ENCODE assay signal across 19 cellular contexts in the genomic region with DNA sequence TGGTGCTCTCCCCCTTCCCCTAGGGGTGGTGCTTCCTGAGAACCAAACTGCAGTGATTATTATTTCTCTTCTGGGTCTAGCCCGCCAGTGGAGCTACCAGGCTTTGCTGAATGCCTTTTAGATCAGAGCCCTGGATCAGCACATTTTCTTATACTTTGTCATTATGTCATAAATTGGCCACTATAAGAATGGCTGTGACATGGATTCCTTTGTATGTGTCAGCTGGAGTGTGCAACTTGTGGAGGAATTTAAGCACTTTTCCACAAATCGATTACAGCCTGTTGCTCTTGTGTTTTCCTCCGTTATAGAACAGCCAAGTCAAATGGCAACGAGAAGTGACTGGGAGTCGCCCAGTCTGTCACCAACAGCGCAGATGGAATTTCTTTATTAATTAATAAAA.
DNase-seq lines count a peak whose midpoint lies in the region; ATAC-seq, FAIRE-seq and TF ChIP-seq lines count a peak whose summit lies in the region.
"Had no signal": no experiment of that assay in that cellular context is flagged by ENCODE, and none has a peak within 500 bp of the region (broad histone marks: within the 10 kb centered on the region; RNA-seq: fewer than 3 reads in every experiment).

No MANE protein-coding gene starts in this region.

- in situ Hi-C loops in GM23248 (cut with MboI): no loop called here

- H3K9ac ChIP-seq in GM23248 (no peak overlapping the region), astrocyte (ENCODE audit: low read length) (no peak overlapping the region), trophoblast cell (ENCODE audit: low read length) (no peak overlapping the region)
- H3K9ac ChIP-seq: KMS-11 had no signal

- H3K27ac Mint-ChIP-seq in astrocyte (ENCODE audit: unreplicated experiment): no peak overlapping the region
- H3K27ac Mint-ChIP-seq: CD14-positive monocyte; CD8-positive, alpha-beta T cell had no signal

- H2AFZ ChIP-seq in GM23248 (peak overlapping the region; percentile 18; the same call in 1 of the 2 replicates), astrocyte (ENCODE audit: low read depth, low read length) (no peak overlapping the region), trophoblast cell (ENCODE audit: insufficient read depth, low read length, poor library complexity) (no peak overlapping the region)

- H3K4me1 Mint-ChIP-seq in astrocyte (ENCODE audit: low read depth, unreplicated experiment): peaks cover 11% of the 10 kb centered on the region
- H3K4me1 Mint-ChIP-seq: CD14-positive monocyte had no signal

- no peak overlapping the region for H2BK120ac ChIP-seq in trophoblast cell (ENCODE audit: insufficient read depth, low read length, poor library complexity)

- H3K18ac ChIP-seq in trophoblast cell (ENCODE audit: low read length): no peak overlapping the region

- H4K91ac ChIP-seq in trophoblast cell (ENCODE audit: low read depth, low read length): no peak overlapping the region

- no peak overlapping the region for H2BK12ac ChIP-seq in trophoblast cell (ENCODE audit: low read length)

- H3K14ac ChIP-seq in trophoblast cell (ENCODE audit: low read length): no peak overlapping the region

- H3K36me3 Mint-ChIP-seq in astrocyte (ENCODE audit: low read depth, unreplicated experiment): no peaks in the 10 kb centered on the region
- H3K36me3 Mint-ChIP-seq: CD14-positive monocyte; CD8-positive, alpha-beta T cell had no signal

- H3K79me1 ChIP-seq in trophoblast cell (ENCODE audit: low read length): no peaks in the 10 kb centered on the region

- TF ChIP-seq CTCF in astrocyte (IDR thresholded peaks at IDR 0.05; ENCODE audit: insufficient read depth, low read depth, low read length): no peak

- H3K79me2 ChIP-seq in GM23248 (ENCODE audit: insufficient read depth) (no peaks in the 10 kb centered on the region), astrocyte (ENCODE audit: insufficient read depth, low read length) (no peaks in the 10 kb centered on the region), trophoblast cell (ENCODE audit: control insufficient read depth, insufficient read depth, low read length, poor library complexity) (no peaks in the 10 kb centered on the region)

- peak overlapping the region; percentile 56 for H3K4me2 ChIP-seq in GM23248 (ENCODE audit: unreplicated experiment)
- no peak overlapping the region for H3K4me2 ChIP-seq in astrocyte (ENCODE audit: low read length)
- no peak overlapping the region for H3K4me2 ChIP-seq in trophoblast cell (ENCODE audit: low read length)
- H3K4me2 ChIP-seq: KMS-11 had no signal

- H3K4me1 ChIP-seq in GM23248 (ENCODE audit: insufficient read depth): peaks cover 7% of the 10 kb centered on the region; the same call in 1 of the 2 replicates
- no peaks in the 10 kb centered on the region for H3K4me1 ChIP-seq in astrocyte (ENCODE audit: insufficient read depth, low read length)
- H3K4me1 ChIP-seq in trophoblast cell (ENCODE audit: control insufficient read depth in 1 of 2, insufficient read depth in 2 of 2, low read length in 2 of 2): no peaks in the 10 kb centered on the region

- no peak overlapping the region for H3K4ac ChIP-seq in trophoblast cell (ENCODE audit: low read depth, low read length)

- H2AK5ac ChIP-seq in trophoblast cell (ENCODE audit: low read length): no peak overlapping the region

- DNase-seq in AG20443 (ENCODE audit: low spot score): peak; percentile 32
- DNase-seq in GM23248: peak; percentile 33
- no peak for DNase-seq in astrocyte (ENCODE audit: low read depth)
- peak; percentile 10 to 79 for DNase-seq in trophoblast cell
- no peak for DNase-seq in NCI-H2081 treated with DMSO at 0.1 percent for 48 hours (lab: John Stamatoyannopoulos, UW)
- DNase-seq: ACHN; CD8-positive, alpha-beta T cell; COR-L47; DMS153; DMS79 treated with DMSO at 0.1 percent for 48 hours; H7 had no signal

- H3K4me3 ChIP-seq in GM23248: no peak overlapping the region
- no peak overlapping the region for H3K4me3 ChIP-seq in astrocyte (ENCODE audit: insufficient read depth, low read depth, low read length)
- H3K4me3 ChIP-seq in trophoblast cell (ENCODE audit: low read depth, low read length): no peak overlapping the region
- H3K4me3 ChIP-seq: GM12878 had no signal

- H3K27me3 ChIP-seq in GM23248 (replicated peaks; ENCODE audit: insufficient read depth) (no peaks in the 10 kb centered on the region), astrocyte (ENCODE audit: insufficient read depth, low read length) (no peaks in the 10 kb centered on the region), trophoblast cell (ENCODE audit: insufficient read depth, low read length) (no peaks in the 10 kb centered on the region)

- peak; percentile 26 for FAIRE-seq in astrocyte (lab: Jason Lieb, UNC)
- FAIRE-seq: GM12878, GM18507, HepG2 had no signal

- no peak overlapping the region for H4K12ac ChIP-seq in trophoblast cell (ENCODE audit: low read depth, low read length)

- no peaks in the 10 kb centered on the region for H4K20me1 ChIP-seq in GM23248 (ENCODE audit: insufficient read depth)
- H4K20me1 ChIP-seq in astrocyte (ENCODE audit: insufficient read depth, low read length): no peaks in the 10 kb centered on the region

- no peak overlapping the region for H4K8ac ChIP-seq in trophoblast cell (ENCODE audit: low read depth, low read length)

- WGBS in GM23248 (ENCODE audit: low coverage in 1 of 2, low lambda C conversion rate in 2 of 2, missing lambda C conversion rate in 2 of 2), 2 experiments: 20% methylated on average over 6 of the region's 6 CpGs
- no CpG with 5 or more reads among the region's 6 CpGs for WGBS in trophoblast cell (ENCODE audit: extremely low coverage, insufficient coverage, insufficient read length)

- H3K27me3 Mint-ChIP-seq in astrocyte (ENCODE audit: low read depth, unreplicated experiment): no peaks in the 10 kb centered on the region

- H3K27ac ChIP-seq in GM23248 (no peak overlapping the region), astrocyte (ENCODE audit: low read depth, low read length) (no peak overlapping the region), trophoblast cell (ENCODE audit: low read depth, low read length) (no peak overlapping the region)
- H3K27ac ChIP-seq: KMS-11 had no signal

- H3K9me2 ChIP-seq in GM23248 (ENCODE audit: insufficient read depth): no peaks in the 10 kb centered on the region

- no peak overlapping the region for H3K23ac ChIP-seq in trophoblast cell (ENCODE audit: low read length)

- H3K4me3 Mint-ChIP-seq in astrocyte (ENCODE audit: unreplicated experiment): no peak overlapping the region
- H3K4me3 Mint-ChIP-seq: CD14-positive monocyte; CD8-positive, alpha-beta T cell had no signal

- H3K9me3 ChIP-seq in GM23248 (ENCODE audit: low read depth): no peaks in the 10 kb centered on the region
- H3K9me3 ChIP-seq in astrocyte (ENCODE audit: insufficient read depth, low read depth, low read length): no peaks in the 10 kb centered on the region
- no peaks in the 10 kb centered on the region for H3K9me3 ChIP-seq in trophoblast cell (ENCODE audit: insufficient read depth, low read depth, low read length)

- peaks cover 10% of the 10 kb centered on the region for H3K9me3 Mint-ChIP-seq in astrocyte (ENCODE audit: unreplicated experiment)

- ATAC-seq in GM21381 (IDR thresholded peaks at IDR 0.05; ENCODE audit: unreplicated experiment) (no peak), GM19397 (IDR thresholded peaks at IDR 0.05; ENCODE audit: unreplicated experiment) (no peak), HG03097 (IDR thresholded peaks at IDR 0.05; ENCODE audit: low FRiP score, unreplicated experiment) (no peak)
- ATAC-seq: CD8-positive, alpha-beta T cell; GM12878; HepG2 had no signal

- no peak overlapping the region for H2BK5ac ChIP-seq in trophoblast cell (ENCODE audit: low read depth, low read length, poor library complexity)

- no peaks in the 10 kb centered on the region for H3F3A ChIP-seq in GM23248 (ENCODE audit: insufficient read depth)

- H3K36me3 ChIP-seq in GM23248 (ENCODE audit: low read depth) (no peaks in the 10 kb centered on the region), astrocyte (ENCODE audit: insufficient read depth, low read length) (no peaks in the 10 kb centered on the region), trophoblast cell (ENCODE audit: control insufficient read depth in 1 of 2, insufficient read depth in 2 of 2, low read length in 2 of 2) (no peaks in the 10 kb centered on the region)

Comparison
In these comparisons a context has a peak if more than half of its experiments do, and no peak if none do; other contexts are left out.
1. DNase-seq: peak in AG20443 (single experiment), GM23248 (single experiment) and trophoblast cell (2 of 2); none in astrocyte (single experiment) and NCI-H2081 treated with DMSO at 0.1 percent for 48 hours (single experiment).